16 cellular contexts compared by ENCODE assay signal in genomic region chr7:75881436-75882095, GRCh38. TPM values are rescaled to one million over a fixed set of nuclear protein-coding genes. Genes with fewer than 3 reads are reported as not detected.
A peak's percentile ranks its signal among the peaks of the same experiment; 100 is the strongest.
DNase-seq lines count a peak whose midpoint lies in the region; ATAC-seq, FAIRE-seq and TF ChIP-seq lines count a peak whose summit lies in the region.
"Had no signal": no experiment of that assay in that cellular context is flagged by ENCODE, and none has a peak within 500 bp of the region (broad histone marks: within the 10 kb centered on the region; RNA-seq: fewer than 3 reads in every experiment).

No MANE protein-coding gene starts in this region.

- H3K9me3 Mint-ChIP-seq in CD4-positive, alpha-beta T cell = no peaks in the 10 kb centered on the region
- H3K9me3 Mint-ChIP-seq in mesothelial cell of epicardium = no peaks in the 10 kb centered on the region
- H3K9me3 Mint-ChIP-seq: activated B cell treated with CpG ODN at 0.5 μM for 24 hours, HFFc6, immature natural killer cell had no signal

- H3K36me3 ChIP-seq in HEK293 (ENCODE audit: control insufficient read depth in 2 of 2, insufficient read depth in 1 of 2, low read length in 2 of 2) (peaks cover 34 to 63% of the 10 kb centered on the region in 2 experiments), uterus (no peaks in the 10 kb centered on the region), small intestine (ENCODE audit: control insufficient read depth in 2 of 2, insufficient read depth in 2 of 2, low read length in 2 of 2) (peaks cover 4% of the 10 kb centered on the region in 2 donors)

- no peak for TF ChIP-seq CTCF in CD4-positive, alpha-beta T cell (IDR thresholded peaks at IDR 0.05)
- TF ChIP-seq CTCF in HEK293 (tag by site-specific recombination; IDR thresholded peaks at IDR 0.05) (no peak), mesothelial cell of epicardium (IDR thresholded peaks at IDR 0.05; ENCODE audit: unreplicated experiment) (no peak), GM13976 (IDR thresholded peaks at IDR 0.05; ENCODE audit: borderline replicate concordance, control extremely low read depth, extremely low read depth, insufficient read depth, missing control alignments) (no peak), uterus (IDR thresholded peaks at IDR 0.05) (no peak), omental fat pad (IDR thresholded peaks at IDR 0.05) (no peak)

- H3K4me3 Mint-ChIP-seq in CD4-positive, alpha-beta T cell = peak overlapping the region; percentile 56
- no peak overlapping the region for H3K4me3 Mint-ChIP-seq in mesothelial cell of epicardium
- H3K4me3 Mint-ChIP-seq: activated B cell treated with CpG ODN at 0.5 μM for 24 hours, HFFc6 had no signal

- no peaks in the 10 kb centered on the region for H3K27me3 ChIP-seq in CD4-positive, alpha-beta T cell (ENCODE audit: control insufficient read depth, insufficient read depth, low read length)
- H3K27me3 ChIP-seq in uterus = no peaks in the 10 kb centered on the region
- H3K27me3 ChIP-seq in small intestine (ENCODE audit: control insufficient read depth in 2 of 2, insufficient read depth in 2 of 2, low read length in 2 of 2) = no peaks in the 10 kb centered on the region

- peaks cover 73% of the 10 kb centered on the region for H3K36me3 Mint-ChIP-seq in CD4-positive, alpha-beta T cell (ENCODE audit: low read depth)
- H3K36me3 Mint-ChIP-seq in mesothelial cell of epicardium = peaks cover 18% of the 10 kb centered on the region

- peak overlapping the region; percentile 71 for H3K27ac Mint-ChIP-seq in CD4-positive, alpha-beta T cell
- peak overlapping the region; percentile 34 for H3K27ac Mint-ChIP-seq in mesothelial cell of epicardium
- H3K27ac Mint-ChIP-seq: activated B cell treated with CpG ODN at 0.5 μM for 24 hours, HFFc6 had no signal

- no peak for FAIRE-seq in small intestine (lab: Jason Lieb, UNC)
- FAIRE-seq: frontal cortex had no signal

- no peaks in the 10 kb centered on the region for H3K27me3 Mint-ChIP-seq in CD4-positive, alpha-beta T cell
- H3K27me3 Mint-ChIP-seq in mesothelial cell of epicardium (ENCODE audit: low read depth) = no peaks in the 10 kb centered on the region
- H3K27me3 Mint-ChIP-seq: activated B cell treated with CpG ODN at 0.5 μM for 24 hours had no signal

- H3K4me1 Mint-ChIP-seq in CD4-positive, alpha-beta T cell (ENCODE audit: low read depth) = peaks cover 24% of the 10 kb centered on the region
- peaks cover 21% of the 10 kb centered on the region for H3K4me1 Mint-ChIP-seq in mesothelial cell of epicardium

- H3K9me3 ChIP-seq in CD4-positive, alpha-beta T cell (ENCODE audit: control insufficient read depth, low read length) = no peaks in the 10 kb centered on the region
- H3K9me3 ChIP-seq in HEK293 (ENCODE audit: control insufficient read depth, insufficient read depth, low read depth, low read length) (no peaks in the 10 kb centered on the region), uterus (no peaks in the 10 kb centered on the region), small intestine (ENCODE audit: control insufficient read depth, low read depth) (no peaks in the 10 kb centered on the region)
- H3K9me3 ChIP-seq: prostate gland had no signal

- in situ Hi-C loops in GM13976 (cut with MboI; ENCODE audit: low sequenced_read_pairs, unreplicated experiment) = no loop called here

- no peak for TF ChIP-seq POLR2A in uterus (IDR thresholded peaks at IDR 0.05)

- no peak for DNase-seq in CD4-positive, alpha-beta T cell
- DNase-seq in caudate nucleus (lab: John Stamatoyannopoulos, UW) = peak in 3 of 61 donors; percentile 6 to 22 (median 15)
- no peak for DNase-seq in mesothelial cell of epicardium (ENCODE audit: low spot score in 2 of 2, unreplicated experiment in 2 of 2)
- no peak for DNase-seq in GM13976 (ENCODE audit: low spot score)
- DNase-seq in uterus = no peak
- DNase-seq in small intestine = no peak
- no peak for DNase-seq in omental fat pad (ENCODE audit: low spot score)
- DNase-seq: activated B cell treated with CpG ODN at 0.5 μM for 24 hours, AML-193, HFFc6, immature natural killer cell, NCI-H1694 treated with DMSO at 0.1 percent for 48 hours, NCI-H510A treated with DMSO at 0.1 percent for 48 hours had no signal

- CTCF ChIA-PET in CD4-positive, alpha-beta T cell (lab: Charles Lee) = no interaction called here
- CTCF ChIA-PET in HEK293 (lab: Yijun Ruan, JAX) = interaction anchor here (1.1 kb wide), 1 partner anchor 15 kb away, joined by 5 read pairs; no protein-coding TSS in a partner anchor

- POLR2A ChIA-PET in CD4-positive, alpha-beta T cell (lab: Charles Lee) = no interaction called here
- POLR2A ChIA-PET in HEK293 (lab: Yijun Ruan, JAX) = no interaction called here

- intact Hi-C loops in CD4-positive, alpha-beta T cell (cut with DNase I, micrococcal nuclease) = loop anchor here in 1 of 2 experiments (5.0 kb wide), 1 partner anchor 126 kb away; no protein-coding TSS in a partner anchor
- intact Hi-C loops in uterus (cut with DNase I; ENCODE audit: low total_unique reads) = no loop called here

- no peak overlapping the region for H3K4me3 ChIP-seq in HEK293 (ENCODE audit: low read depth, low read length)
- H3K4me3 ChIP-seq in uterus = no peak overlapping the region
- H3K4me3 ChIP-seq in small intestine (ENCODE audit: low read depth in 1 of 2, low read length in 2 of 2) = no peak overlapping the region
- H3K4me3 ChIP-seq: prostate gland had no signal

- H3K4me1 ChIP-seq in HEK293 (ENCODE audit: control insufficient read depth, insufficient read depth, low read length) (no peaks in the 10 kb centered on the region; the same call in 1 of the 2 replicates), uterus (no peaks in the 10 kb centered on the region), small intestine (ENCODE audit: control insufficient read depth in 2 of 2, insufficient read depth in 1 of 2, low read depth in 1 of 2, low read length in 1 of 2) (peaks cover 5 to 9% of the 10 kb centered on the region in 2 donors)
- H3K4me1 ChIP-seq: prostate gland had no signal

- H3K27ac ChIP-seq in CD4-positive, alpha-beta T cell (ENCODE audit: low read depth, low read length) = no peak overlapping the region
- H3K27ac ChIP-seq in HEK293 (ENCODE audit: extremely low read depth, low read depth, low read length) (no peak overlapping the region), caudate nucleus (ENCODE audit: low read depth, low read length) (peak overlapping the region; percentile 15), uterus (no peak overlapping the region), small intestine (ENCODE audit: low read depth in 1 of 2, low read length in 1 of 2) (no peak overlapping the region)
- H3K27ac ChIP-seq: prostate gland had no signal

- no peak for ATAC-seq in CD4-positive, alpha-beta T cell (ENCODE audit: poor library complexity)
- ATAC-seq in omental fat pad (ENCODE audit: low FRiP score) = no peak

- WGBS in small intestine, 3 donors = 86 to 95% (median 93%) methylated on average over 23 of the region's 23 CpGs

TF ChIP-seq in HEK293, 187 proteins besides CTCF, POLR2A, EP300 and RAD21:
- TF ChIP-seq SP7 (tag by site-specific recombination; IDR thresholded peaks at IDR 0.05) (no peak), ZIC2 (tag by site-specific recombination; IDR thresholded peaks at IDR 0.05) (peak; percentile 54)

RNA-seq across cellular contexts. Expression of gene RHBDD2, which starts 2.7 kb away (rescaled TPM):
- total RNA-seq in CD4-positive, alpha-beta T cell = 100 to 1,000 TPM; 199 to 208 TPM
- total RNA-seq in mesothelial cell of epicardium = 52.5 to 54.7 TPM (median 53.7 TPM) in 3 replicates
- 10 to 100 TPM in 2 of 4 donors, 1 to 10 TPM in 2; 2.0 to 45.4 (median 11.3) TPM for total RNA-seq in uterus
- polyA plus RNA-seq in small intestine = 10 to 100 TPM; 56.6 to 67.0 (median 59.4) TPM
- 10 to 100 TPM; 31.8 to 51.9 (median 33.0) TPM for total RNA-seq in omental fat pad

RNA-seq across cellular contexts. Expression of gene POR, which starts 33.4 kb away (rescaled TPM):
- 10 to 100 TPM; 44.2 to 54.8 TPM for total RNA-seq in CD4-positive, alpha-beta T cell
- 78.5 to 88.6 TPM (median 81.3 TPM) in 3 replicates for total RNA-seq in mesothelial cell of epicardium
- total RNA-seq in uterus = 100 to 1,000 TPM in 1 of 4 donors, 10 to 100 TPM in 2, 1 to 10 TPM in 1; 10.0 to 122 (median 69.2) TPM
- 100 to 1,000 TPM; 148 to 461 (median 376) TPM for polyA plus RNA-seq in small intestine
- total RNA-seq in omental fat pad = 100 to 1,000 TPM; 105 to 243 (median 150) TPM
